ENCODE assay signal across 12 cellular contexts in the genomic region with DNA sequence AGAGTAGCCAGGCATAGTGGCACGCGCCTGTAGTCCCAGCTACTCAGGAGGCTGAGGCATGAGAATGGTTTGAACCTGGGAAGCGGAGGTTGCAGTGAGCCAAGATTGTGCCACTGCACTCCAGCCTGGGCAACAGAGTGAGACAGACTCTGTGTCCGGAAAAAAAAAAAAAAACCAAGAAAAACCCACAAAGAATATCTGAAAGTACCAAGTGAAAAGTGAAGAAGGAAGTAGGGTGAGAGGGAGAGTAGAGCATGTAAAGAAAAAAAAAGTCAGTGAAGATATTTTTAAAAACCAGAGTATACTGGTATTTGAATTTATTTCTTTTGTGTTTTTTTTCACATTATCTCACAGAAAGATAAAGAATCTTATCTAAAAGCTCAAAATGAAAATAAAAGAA. TPM values are rescaled to one million over a fixed set of nuclear protein-coding genes. Genes with fewer than 3 reads are reported as not detected.
A peak's percentile ranks its signal among the peaks of the same experiment; 100 is the strongest.
DNase-seq lines count a peak whose midpoint lies in the region; ATAC-seq, FAIRE-seq and TF ChIP-seq lines count a peak whose summit lies in the region.
"Had no signal": no experiment of that assay in that cellular context is flagged by ENCODE, and none has a peak within 500 bp of the region (broad histone marks: within the 10 kb centered on the region; RNA-seq: fewer than 3 reads in every experiment).

No MANE protein-coding gene starts in this region.

- no peaks in the 10 kb centered on the region for H3K9me3 ChIP-seq in cardiac muscle cell (ENCODE audit: low read depth)
- H3K9me3 ChIP-seq in right atrium auricular region: no peaks in the 10 kb centered on the region
- H3K9me3 ChIP-seq in transverse colon: no peaks in the 10 kb centered on the region
- H3K9me3 ChIP-seq in pancreas: no peaks in the 10 kb centered on the region

- H3K27ac ChIP-seq in cardiac muscle cell: peak overlapping the region; percentile 56
- peak overlapping the region in 1 of 2 donors; percentile 5 for H3K27ac ChIP-seq in right atrium auricular region
- H3K27ac ChIP-seq in transverse colon: peak overlapping the region; percentile 33 to 63 (median 58)
- H3K27ac ChIP-seq in pancreas: no peak overlapping the region

- H3K4me3 Mint-ChIP-seq in effector memory CD8-positive, alpha-beta T cell: no peak overlapping the region
- H3K4me3 Mint-ChIP-seq: activated T-cell treated with anti-CD3 and anti-CD28 coated beads, Interleukin-2, amount 50 U/mL, for 24 hours had no signal

- no peaks in the 10 kb centered on the region for H3K4me1 ChIP-seq in cardiac muscle cell (ENCODE audit: low read depth)
- H3K4me1 ChIP-seq in right atrium auricular region: peaks cover 0 to 17% of the 10 kb centered on the region in 2 donors
- H3K4me1 ChIP-seq in transverse colon: peaks cover 3 to 17% (median 11%) of the 10 kb centered on the region in 4 donors
- H3K4me1 ChIP-seq in pancreas: peaks cover 0 to 14% (median 0%) of the 10 kb centered on the region in 3 donors

- in situ Hi-C loops in transverse colon (cut with MboI; ENCODE audit: low pct_ligation_motif_present in 1 of 4, low pct_unique_long_range_greater_than_20kb in 1 of 4, low sequenced_read_pairs in 3 of 4): loop anchor here in 1 of 4 donors (10.0 kb wide), 1 partner anchor 77 kb away; no protein-coding TSS in a partner anchor

- H3K27me3 ChIP-seq in cardiac muscle cell (no peaks in the 10 kb centered on the region), right atrium auricular region (no peaks in the 10 kb centered on the region), transverse colon (no peaks in the 10 kb centered on the region), pancreas (no peaks in the 10 kb centered on the region)

- no peak for TF ChIP-seq CTCF in cardiac muscle cell (IDR thresholded peaks at IDR 0.05; ENCODE audit: low read depth, low read length)
- TF ChIP-seq CTCF in right atrium auricular region (IDR thresholded peaks at IDR 0.05): no peak
- TF ChIP-seq CTCF in transverse colon (IDR thresholded peaks at IDR 0.05): no peak
- TF ChIP-seq CTCF in pancreas (IDR thresholded peaks at IDR 0.05): no peak

- no peaks in the 10 kb centered on the region for H3K36me3 ChIP-seq in cardiac muscle cell
- no peaks in the 10 kb centered on the region for H3K36me3 ChIP-seq in right atrium auricular region
- peaks cover 0 to 10% (median 3%) of the 10 kb centered on the region in 4 donors for H3K36me3 ChIP-seq in transverse colon
- H3K36me3 ChIP-seq in pancreas: no peaks in the 10 kb centered on the region

- no peaks in the 10 kb centered on the region for H3K9me3 Mint-ChIP-seq in effector memory CD8-positive, alpha-beta T cell
- H3K9me3 Mint-ChIP-seq: activated T-cell treated with anti-CD3 and anti-CD28 coated beads, Interleukin-2, amount 50 U/mL, for 24 hours had no signal

- WGBS in transverse colon (ENCODE audit: low coverage in 1 of 2), 2 donors: 80% methylated on average over 4 of the region's 4 CpGs; no CpG with 5 or more reads in 1 of the 2 donors
- 84 to 94% methylated on average over 4 of the region's 4 CpGs for WGBS in pancreas, 2 donors

- intact Hi-C loops in transverse colon (cut with DNase I; ENCODE audit: low total_unique reads) (no loop called here), pancreas (cut with DNase I) (no loop called here)

- peaks cover 2 to 6% of the 10 kb centered on the region in 2 donors for H3K4me1 Mint-ChIP-seq in effector memory CD8-positive, alpha-beta T cell (ENCODE audit: low read depth in 2 of 2)

- peaks cover 23% of the 10 kb centered on the region for H3K36me3 Mint-ChIP-seq in effector memory CD8-positive, alpha-beta T cell (ENCODE audit: insufficient read depth)

- DNase-seq in cardiac muscle cell (ENCODE audit: low read depth in 1 of 2, low spot score in 1 of 2) (no peak), right atrium auricular region (ENCODE audit: low spot score) (no peak), transverse colon (no peak), DMS153 treated with DMSO at 0.1 percent for 48 hours (lab: John Stamatoyannopoulos, UW; ENCODE audit: unreplicated experiment) (no peak), pancreas (no peak)
- no peak for DNase-seq in effector memory CD8-positive, alpha-beta T cell
- DNase-seq: activated T-cell treated with anti-CD3 and anti-CD28 coated beads, Interleukin-2, amount 50 U/mL, for 24 hours; IMR-90; NCI-H345 had no signal

- no peak for TF ChIP-seq POLR2A in transverse colon (IDR thresholded peaks at IDR 0.05)

- FAIRE-seq in pancreas (lab: Jason Lieb, UNC): no peak

- ATAC-seq in HG03175 (IDR thresholded peaks at IDR 0.05; ENCODE audit: unreplicated experiment): peak; percentile 70
- ATAC-seq in effector memory CD8-positive, alpha-beta T cell (replicated peaks): no peak
- no peak for ATAC-seq in pancreas
- ATAC-seq in HG02981 (IDR thresholded peaks at IDR 0.05; ENCODE audit: unreplicated experiment): no peak

- peak overlapping the region; percentile 18 to 57 for H3K27ac Mint-ChIP-seq in effector memory CD8-positive, alpha-beta T cell
- H3K27ac Mint-ChIP-seq: activated T-cell treated with anti-CD3 and anti-CD28 coated beads, Interleukin-2, amount 50 U/mL, for 24 hours had no signal

- no peak overlapping the region for H3K4me3 ChIP-seq in cardiac muscle cell
- no peak overlapping the region for H3K4me3 ChIP-seq in right atrium auricular region
- no peak overlapping the region for H3K4me3 ChIP-seq in transverse colon
- no peak overlapping the region for H3K4me3 ChIP-seq in pancreas
- H3K4me3 ChIP-seq: coronary artery had no signal

- no peak for TF ChIP-seq EP300 in transverse colon (IDR thresholded peaks at IDR 0.05; ENCODE audit: low read depth)

- no peaks in the 10 kb centered on the region for H3K27me3 Mint-ChIP-seq in effector memory CD8-positive, alpha-beta T cell
- H3K27me3 Mint-ChIP-seq: activated T-cell treated with anti-CD3 and anti-CD28 coated beads, Interleukin-2, amount 50 U/mL, for 24 hours had no signal

RNA-seq across cellular contexts. Expression of a gene that starts 43.3 kb away (rescaled TPM):
- total RNA-seq in cardiac muscle cell (0.53 and 0.83 TPM in 2 replicates), right atrium auricular region (under 1 TPM; 0.48 to 0.94 TPM), transverse colon (under 1 TPM in 1 of 4 donors, not detected in 3; 0.27 TPM), pancreas (not detected)
- polyA plus RNA-seq in cardiac muscle cell (not detected in 2 replicates), pancreas (not detected)

Comparison
In these comparisons a context has a peak if more than half of its experiments do, and no peak if none do; other contexts are left out.
1. H3K27ac ChIP-seq: peak in cardiac muscle cell (single experiment) and transverse colon (4 of 4); none in pancreas (0 of 4).